In the genomic region with DNA sequence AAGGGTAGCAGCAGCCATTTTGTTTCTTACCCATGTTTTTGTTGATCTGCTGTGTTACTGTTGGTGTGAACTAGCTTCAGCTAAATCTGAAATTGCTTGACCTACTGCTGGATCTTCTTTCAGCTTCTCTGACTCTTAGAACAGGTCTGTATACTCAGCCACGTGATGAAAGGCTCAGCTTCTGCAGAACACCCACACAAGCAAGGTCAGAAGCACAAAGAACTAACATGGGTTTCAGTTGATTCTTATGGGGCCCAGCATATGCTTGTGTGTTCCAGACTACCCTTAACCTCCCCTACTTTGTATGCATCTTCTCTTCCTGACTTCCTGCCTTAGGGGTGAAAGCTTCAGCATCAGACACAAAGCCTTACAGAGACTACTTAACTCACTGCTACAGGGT, we compare ENCODE assay signal across 22 cellular contexts.
DNase-seq lines count a peak whose midpoint lies in the region; ATAC-seq and TF ChIP-seq lines count a peak whose summit lies in the region.
"Had no signal": no experiment of that assay in that cellular context is flagged by ENCODE, and none has a peak within 500 bp of the region (broad histone marks: within the 10 kb centered on the region; RNA-seq: fewer than 3 reads in every experiment).

No MANE protein-coding gene starts in this region.

- no peak overlapping the region for H3K9ac ChIP-seq in SU-DHL-6 (ENCODE audit: low read length)

- ATAC-seq in GM19351 (IDR thresholded peaks at IDR 0.05; ENCODE audit: unreplicated experiment) (peak; percentile 60), HG03025 (IDR thresholded peaks at IDR 0.05; ENCODE audit: low FRiP score, unreplicated experiment) (peak; percentile 75), GM18520 (IDR thresholded peaks at IDR 0.05; ENCODE audit: unreplicated experiment) (no peak), Right ventricle myocardium superior (ENCODE audit: poor library complexity) (no peak), HG02870 (IDR thresholded peaks at IDR 0.05; ENCODE audit: unreplicated experiment) (no peak)

- TF ChIP-seq CTCF in SU-DHL-6 (IDR thresholded peaks at IDR 0.05; ENCODE audit: insufficient read depth, low read length, poor library complexity, severe bottlenecking), result no peak

- H3K4me3 ChIP-seq in SU-DHL-6 (ENCODE audit: insufficient read depth, low read length, poor library complexity, severe bottlenecking), result no peak overlapping the region

- no peaks in the 10 kb centered on the region for H3K36me3 ChIP-seq in SU-DHL-6 (ENCODE audit: low read length)

- no peaks in the 10 kb centered on the region for H3K79me2 ChIP-seq in SU-DHL-6 (ENCODE audit: insufficient read depth, low read length)

- no peaks in the 10 kb centered on the region for H3K27me3 ChIP-seq in SU-DHL-6 (ENCODE audit: low read length)

- DNase-seq in foreskin melanocyte (peak; percentile 15), globus pallidus (ENCODE audit: low spot score) (no peak), Right ventricle myocardium superior (no peak)
- DNase-seq: Calu3, DMS153, DND-41, H9, KG1, NCI-H1048, NCI-H1417, NCI-H1694, NCI-H2029 treated with DMSO at 0.1 percent for 48 hours, NCI-H446 treated with DMSO at 0.1 percent for 48 hours, NCI-H526 treated with DMSO at 0.1 percent for 48 hours, RPMI8226, SHP77, SW 1271 had no signal

- no peak overlapping the region for H3K27ac ChIP-seq in SU-DHL-6 (ENCODE audit: low read depth, low read length)

- H3F3A ChIP-seq in SU-DHL-6 (ENCODE audit: insufficient read depth), result no peaks in the 10 kb centered on the region

- intact Hi-C loops in Right ventricle myocardium superior (cut with DNase I), result no loop called here

- H3K9me2 ChIP-seq in SU-DHL-6 (replicated peaks; ENCODE audit: insufficient read depth, low read length), result no peaks in the 10 kb centered on the region

- no peak overlapping the region for H3K4me2 ChIP-seq in SU-DHL-6 (ENCODE audit: low read depth, low read length, poor library complexity, severe bottlenecking)

- H2AFZ ChIP-seq in SU-DHL-6 (ENCODE audit: low read depth, low read length, severe bottlenecking), result peak overlapping the region; percentile 56

- no peaks in the 10 kb centered on the region; the same call in 1 of the 2 replicates for H4K20me1 ChIP-seq in SU-DHL-6 (ENCODE audit: low read depth, low read length)

- no peaks in the 10 kb centered on the region for H3K9me3 ChIP-seq in SU-DHL-6 (ENCODE audit: insufficient read depth, low read length)

Comparison
In these comparisons a context has a peak if more than half of its experiments do, and no peak if none do; other contexts are left out.
1. ATAC-seq: peak in GM19351 (single experiment) and HG03025 (single experiment); none in GM18520 (single experiment), Right ventricle myocardium superior (single experiment) and HG02870 (single experiment).